Comparison of ENCODE assay signal across 3 cellular contexts in the genomic region with DNA sequence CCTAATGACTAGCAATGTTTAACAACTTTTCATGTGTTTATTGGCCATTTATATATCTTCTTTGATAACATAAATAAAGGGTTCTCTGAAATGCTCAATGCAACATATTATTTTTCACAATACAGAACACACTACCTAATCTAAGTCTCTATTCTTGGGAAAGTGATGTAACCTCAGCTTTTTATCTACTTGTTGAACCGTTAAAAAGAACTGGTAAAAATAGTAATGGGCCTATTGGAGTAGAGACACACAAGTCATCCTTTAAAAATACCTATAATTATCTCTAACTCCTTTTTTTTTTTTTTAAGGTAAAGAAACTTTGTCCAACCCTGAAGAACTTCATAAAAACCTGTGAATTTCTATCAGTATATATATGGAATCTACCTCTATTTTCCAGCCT.
"Had no signal": no experiment of that assay in that cellular context is flagged by ENCODE, and none has a peak within 500 bp of the region (broad histone marks: within the 10 kb centered on the region; RNA-seq: fewer than 3 reads in every experiment).

No MANE protein-coding gene starts in this region.

- H3K4me3 ChIP-seq: GM12878 had no signal

- ATAC-seq: GM12878 had no signal

- DNase-seq: GDM1, GF-D8 had no signal
